8 cellular contexts compared by ENCODE assay signal in genomic region chr15:83205725-83206324, GRCh38. TPM values are rescaled to one million over a fixed set of nuclear protein-coding genes. Genes with fewer than 3 reads are reported as not detected.
DNase-seq lines count a peak whose midpoint lies in the region; ATAC-seq and TF ChIP-seq lines count a peak whose summit lies in the region.

No MANE protein-coding gene starts in this region.

- H3K4me3 ChIP-seq in DND-41 (ENCODE audit: low read depth in 1 of 2, low read length in 2 of 2) (peak overlapping the region; percentile 58 to 63; a peak in 3 of 4 replicates), lower leg skin (ENCODE audit: low read depth, poor library complexity, severe bottlenecking) (no peak overlapping the region)

- H3K9me3 Mint-ChIP-seq in nephron: no peaks in the 10 kb centered on the region

- no peaks in the 10 kb centered on the region for H3K36me3 Mint-ChIP-seq in nephron (ENCODE audit: low read depth)

- no peaks in the 10 kb centered on the region for H3K27me3 Mint-ChIP-seq in nephron (ENCODE audit: low read depth)

- intact Hi-C loops in lower leg skin (cut with DNase I; ENCODE audit: low total_unique reads): no loop called here

- TF ChIP-seq POLR2A in lower leg skin (IDR thresholded peaks at IDR 0.05): no peak

- H3K27ac ChIP-seq in DND-41 (ENCODE audit: low read length): peak overlapping the region; percentile 65; the same call in 1 of the 2 replicates

- no peaks in the 10 kb centered on the region for H3K9me3 ChIP-seq in DND-41 (ENCODE audit: insufficient read depth, low read length, severe bottlenecking)

- TF ChIP-seq CTCF in DND-41 (IDR thresholded peaks at IDR 0.05; ENCODE audit: borderline replicate concordance, extremely low read depth, low read length, poor library complexity, severe bottlenecking): no peak
- no peak for TF ChIP-seq CTCF in nephron (IDR thresholded peaks at IDR 0.05; ENCODE audit: unreplicated experiment in 3 of 3)
- TF ChIP-seq CTCF in lower leg skin (IDR thresholded peaks at IDR 0.05): no peak

- H3K4me1 ChIP-seq in DND-41 (ENCODE audit: insufficient read depth, low read length): peaks cover 31% of the 10 kb centered on the region

- WGBS in lower leg skin, 2 donors: 44 to 47% methylated on average over 4 of the region's 4 CpGs

- DNase-seq in DND-41: no peak
- peak; percentile 47 for DNase-seq in NCI-H446 treated with DMSO at 0.1 percent for 48 hours (lab: John Stamatoyannopoulos, UW)
- peak; percentile 97 for DNase-seq in dermis microvascular lymphatic vessel endothelial cell (ENCODE audit: low read depth in 2 of 2)
- no peak for DNase-seq in COLO829 (ENCODE audit: low spot score)
- DNase-seq in SK-N-DZ (ENCODE audit: low spot score): no peak
- DNase-seq in lower leg skin (ENCODE audit: low spot score in 2 of 2): no peak

- no peaks in the 10 kb centered on the region for H3K27me3 ChIP-seq in DND-41 (ENCODE audit: insufficient read depth, low read length, poor library complexity)

- no peaks in the 10 kb centered on the region; the same call in 1 of the 2 replicates for H3K36me3 ChIP-seq in DND-41 (ENCODE audit: insufficient read depth, low read length)

- H3K4me3 Mint-ChIP-seq in nephron: peak overlapping the region; percentile 94 to 100 (median 100)

- no peak for ATAC-seq in DND-41 (ENCODE audit: insufficient read depth, low read depth)
- ATAC-seq in HG03039 (IDR thresholded peaks at IDR 0.05; ENCODE audit: unreplicated experiment): no peak

- peaks cover 52% of the 10 kb centered on the region for H3K4me1 Mint-ChIP-seq in nephron

- peaks cover 59% of the 10 kb centered on the region for H3K79me2 ChIP-seq in DND-41 (ENCODE audit: insufficient read depth, low read length)

- H4K20me1 ChIP-seq in DND-41 (ENCODE audit: insufficient read depth, low read length): no peaks in the 10 kb centered on the region

- peak overlapping the region; percentile 69 for H3K4me2 ChIP-seq in DND-41 (ENCODE audit: insufficient read depth, low read length)

- H3K9ac ChIP-seq in DND-41 (ENCODE audit: low read depth, low read length): peak overlapping the region; percentile 82

- H3K27ac Mint-ChIP-seq in nephron: peak overlapping the region; percentile 97 to 100 (median 99)

- H2AFZ ChIP-seq in DND-41 (ENCODE audit: low read depth, low read length): 0 out of 2 replicates have a peak overlapping the region, but pooled peaks have one; percentile 57

RNA-seq across cellular contexts. Expression of gene HDGFL3, which starts 1.8 kb away (rescaled TPM):
- 25.5 and 26.4 TPM in 2 replicates for total RNA-seq in dermis microvascular lymphatic vessel endothelial cell
- polyA plus RNA-seq in SK-N-DZ (2014; cell fraction: cytosol; rRNA removed): 64.2 and 89.8 TPM in 2 replicates
- polyA plus RNA-seq in SK-N-DZ (2014; cell fraction: nucleus; rRNA removed): 34.3 and 57.3 TPM in 2 replicates
- total RNA-seq in lower leg skin: 10 to 100 TPM in 3 of 4 donors, 1 to 10 TPM in 1; 5.7 to 19.0 (median 12.4) TPM

Comparison
In these comparisons a context has a peak if more than half of its experiments do, and no peak if none do; other contexts are left out.
1. DNase-seq: peak in NCI-H446 treated with DMSO at 0.1 percent for 48 hours (single experiment) and dermis microvascular lymphatic vessel endothelial cell (2 of 2); none in DND-41 (single experiment), COLO829 (single experiment), SK-N-DZ (single experiment) and lower leg skin (0 of 2).